Comparison of ENCODE assay signal across 19 cellular contexts in genomic region chr7:38328814-38329213, GRCh38.
A peak's percentile ranks its signal among the peaks of the same experiment; 100 is the strongest.
DNase-seq lines count a peak whose midpoint lies in the region; ATAC-seq, FAIRE-seq and TF ChIP-seq lines count a peak whose summit lies in the region.
"Had no signal": no experiment of that assay in that cellular context is flagged by ENCODE, and none has a peak within 500 bp of the region (broad histone marks: within the 10 kb centered on the region; RNA-seq: fewer than 3 reads in every experiment).

No MANE protein-coding gene starts in this region.

- H3K27ac Mint-ChIP-seq in T-cell (peak overlapping the region; percentile 2 to 63), natural killer cell (peak overlapping the region; percentile 90 to 93), CD14-positive monocyte (no peak overlapping the region)
- no peak overlapping the region for H3K27ac Mint-ChIP-seq in activated CD4-positive, alpha-beta T cell treated with anti-CD3 and anti-CD28 coated beads for 36 hours
- H3K27ac Mint-ChIP-seq: CD4-positive, CD25-positive, alpha-beta regulatory T cell; GM23338; HFFc6 had no signal

- no peaks in the 10 kb centered on the region for H4K20me1 ChIP-seq in H1 (replicated peaks in 1 of 2; ENCODE audit: control insufficient read depth in 1 of 2, insufficient read depth in 2 of 2, low read length in 2 of 2)

- 0 out of 2 replicates have a peak overlapping the region, but pooled peaks have one; percentile 44 for H2BK12ac ChIP-seq in H1 (ENCODE audit: low read depth, low read length)

- H3K4me3 Mint-ChIP-seq in T-cell (no peak overlapping the region), natural killer cell (no peak overlapping the region), CD14-positive monocyte (peak overlapping the region in 1 of 2 donors; percentile 12)
- no peak overlapping the region for H3K4me3 Mint-ChIP-seq in activated CD4-positive, alpha-beta T cell treated with anti-CD3 and anti-CD28 coated beads for 36 hours
- H3K4me3 Mint-ChIP-seq: CD4-positive, CD25-positive, alpha-beta regulatory T cell; GM23338; HFFc6 had no signal

- no peak overlapping the region for H3K23ac ChIP-seq in H1 (ENCODE audit: insufficient read length)

- no peak overlapping the region for H3K18ac ChIP-seq in H1 (ENCODE audit: extremely low read depth, low read length)

- H4K5ac ChIP-seq in H1 (ENCODE audit: insufficient read length, low read depth, low read length): no peak overlapping the region

- H3K4me1 Mint-ChIP-seq in T-cell (peaks cover 29 to 49% (median 36%) of the 10 kb centered on the region in 3 donors), natural killer cell (peaks cover 77 to 80% of the 10 kb centered on the region in 2 donors), CD14-positive monocyte (peaks cover 25% of the 10 kb centered on the region)
- peaks cover 31% of the 10 kb centered on the region for H3K4me1 Mint-ChIP-seq in activated CD4-positive, alpha-beta T cell treated with anti-CD3 and anti-CD28 coated beads for 36 hours

- no peak overlapping the region for H2BK20ac ChIP-seq in H1 (ENCODE audit: low read length)

- H3K4ac ChIP-seq in H1 (replicated peaks; ENCODE audit: insufficient read length, low read depth, low read length): no peak overlapping the region

- CTCF ChIA-PET in T-cell (lab: Charles Lee) (no interaction called here), H1 (lab: Charles Lee; ENCODE audit: partially characterized antibody) (interaction anchor here (1.0 to 5.4 kb wide), 9 partner anchors 7 to 258 kb away, joined by 3 to 64 read pairs (median 5); no protein-coding TSS in a partner anchor)
- CTCF ChIA-PET in activated CD4-positive, alpha-beta T cell treated with anti-CD3 and anti-CD28 coated beads for 36 hours (lab: Charles Lee): interaction anchor here (1.5 kb wide), 1 partner anchor 105 kb away, joined by 4 read pairs; no protein-coding TSS in a partner anchor

- H3K36me3 Mint-ChIP-seq in T-cell: no peaks in the 10 kb centered on the region
- H3K36me3 Mint-ChIP-seq in natural killer cell: peaks cover 11% of the 10 kb centered on the region
- H3K36me3 Mint-ChIP-seq in activated CD4-positive, alpha-beta T cell treated with anti-CD3 and anti-CD28 coated beads for 36 hours (ENCODE audit: low read depth): no peaks in the 10 kb centered on the region
- peaks cover 21 to 33% of the 10 kb centered on the region in 2 donors for H3K36me3 Mint-ChIP-seq in CD14-positive monocyte
- H3K36me3 Mint-ChIP-seq: CD4-positive, CD25-positive, alpha-beta regulatory T cell had no signal

- no peaks in the 10 kb centered on the region for H3K23me2 ChIP-seq in H1 (ENCODE audit: low read depth, low read length)

- H3K9me3 Mint-ChIP-seq in T-cell: no peaks in the 10 kb centered on the region
- H3K9me3 Mint-ChIP-seq in natural killer cell: no peaks in the 10 kb centered on the region
- no peaks in the 10 kb centered on the region for H3K9me3 Mint-ChIP-seq in activated CD4-positive, alpha-beta T cell treated with anti-CD3 and anti-CD28 coated beads for 36 hours (ENCODE audit: low read depth)
- peaks cover 0 to 1% (median 0%) of the 10 kb centered on the region in 7 donors for H3K9me3 Mint-ChIP-seq in CD14-positive monocyte
- H3K9me3 Mint-ChIP-seq: CD4-positive, CD25-positive, alpha-beta regulatory T cell; GM23338; HFFc6 had no signal

- H3K4me1 ChIP-seq in H1 (replicated peaks in 1 of 4; ENCODE audit: control insufficient read depth in 3 of 4, insufficient read depth in 4 of 4, low read length in 3 of 4): peaks cover 0 to 15% (median 7%) of the 10 kb centered on the region in 4 experiments; a peak in 4 of 7 replicates
- H3K4me1 ChIP-seq: HAP-1 had no signal

- no peak overlapping the region for H4K91ac ChIP-seq in H1 (replicated peaks; ENCODE audit: insufficient read length, low read length)

- H2AK5ac ChIP-seq in H1 (ENCODE audit: low read depth, low read length): no peak overlapping the region

- POLR2A ChIA-PET in T-cell (lab: Charles Lee): no interaction called here
- POLR2A ChIA-PET in H1 (lab: Charles Lee; ENCODE audit: partially characterized antibody): no interaction called here
- POLR2A ChIA-PET in activated CD4-positive, alpha-beta T cell treated with anti-CD3 and anti-CD28 coated beads for 36 hours (lab: Charles Lee): no interaction called here

- no peak overlapping the region for H3K27ac ChIP-seq in H1 (ENCODE audit: low read depth, low read length)

- DNase-seq in T-cell (no peak), H1 (ENCODE audit: low read depth in 1 of 2, low spot score in 2 of 2) (no peak), natural killer cell (no peak), CD14-positive monocyte (ENCODE audit: low spot score) (no peak)
- DNase-seq in activated CD4-positive, alpha-beta T cell treated with anti-CD3 and anti-CD28 coated beads for 36 hours: no peak
- DNase-seq: C1 segment of cervical spinal cord; Calu3; CD4-positive, CD25-positive, alpha-beta regulatory T cell; COR-L47; DMS53; DMS79 treated with DMSO at 0.1 percent for 48 hours; GF-D8; HFFc6 had no signal

- WGBS in H1 (ENCODE audit: extremely low coverage in 1 of 2, insufficient coverage in 1 of 2, insufficient read length in 1 of 2, insufficient replicate concordance in 2 of 2, low coverage in 1 of 2, low lambda C conversion rate in 2 of 2, missing lambda C conversion rate in 1 of 2), 2 experiments: 79% methylated on average over 3 of the region's 3 CpGs; no CpG with 5 or more reads in 1 of the 2 experiments

- no peaks in the 10 kb centered on the region for H3K79me1 ChIP-seq in H1 (ENCODE audit: low read depth, low read length)

- no peak overlapping the region for H2BK5ac ChIP-seq in H1 (ENCODE audit: low read depth, low read length)

- no peak overlapping the region for H2AFZ ChIP-seq in H1 (ENCODE audit: low read length)
- H2AFZ ChIP-seq: GM23338 had no signal

- no peak overlapping the region for H3K4me2 ChIP-seq in H1 (ENCODE audit: insufficient read depth in 1 of 2, low read depth in 2 of 2, low read length in 2 of 2)
- H3K4me2 ChIP-seq: GM23338 had no signal

- intact Hi-C loops in natural killer cell (cut with micrococcal nuclease) (no loop called here), CD14-positive monocyte (cut with micrococcal nuclease) (loop anchor here in 1 of 2 donors (10.0 kb wide), 1 partner anchor 114 kb away; no protein-coding TSS in a partner anchor)
- intact Hi-C loops in activated CD4-positive, alpha-beta T cell treated with anti-CD3 and anti-CD28 coated beads for 36 hours (cut with DNase I, micrococcal nuclease): no loop called here

- TF ChIP-seq CTCF in H1 (IDR thresholded peaks at IDR 0.05; ENCODE audit: control extremely low read depth in 1 of 3, insufficient read depth in 1 of 3, low read depth in 1 of 3, low read length in 3 of 3) (no peak), natural killer cell (IDR thresholded peaks at IDR 0.05) (no peak), CD14-positive monocyte (IDR thresholded peaks at IDR 0.05) (no peak)

- no peak overlapping the region for H4K8ac ChIP-seq in H1 (ENCODE audit: extremely low read depth, insufficient read depth, low read length)

- H2BK120ac ChIP-seq in H1 (replicated peaks; ENCODE audit: low read depth, low read length): no peak overlapping the region

- H3K27me3 Mint-ChIP-seq in T-cell: no peaks in the 10 kb centered on the region
- H3K27me3 Mint-ChIP-seq in natural killer cell (ENCODE audit: low read depth in 2 of 2): no peaks in the 10 kb centered on the region
- H3K27me3 Mint-ChIP-seq in activated CD4-positive, alpha-beta T cell treated with anti-CD3 and anti-CD28 coated beads for 36 hours: no peaks in the 10 kb centered on the region
- H3K27me3 Mint-ChIP-seq in CD14-positive monocyte (ENCODE audit: low read depth in 3 of 3): peaks cover 0 to 2% (median 0%) of the 10 kb centered on the region in 3 donors
- H3K27me3 Mint-ChIP-seq: CD4-positive, CD25-positive, alpha-beta regulatory T cell had no signal

- no peak for TF ChIP-seq RAD21 in H1 (IDR thresholded peaks at IDR 0.05 in 1 of 2, conservative IDR thresholded peaks at IDR 0.05 in 1 of 2; ENCODE audit: low read depth in 2 of 2, low read length in 2 of 2)

- no peak for FAIRE-seq in H1 (lab: Jason Lieb, UNC)
- FAIRE-seq: GM12891, GM18507, H54 had no signal

- H3K14ac ChIP-seq in H1 (ENCODE audit: insufficient read length): no peak overlapping the region

- ATAC-seq in T-cell (replicated peaks in 1 of 4) (no peak), natural killer cell (no peak), HG02763 (IDR thresholded peaks at IDR 0.05; ENCODE audit: unreplicated experiment) (no peak)
- ATAC-seq in activated CD4-positive, alpha-beta T cell treated with anti-CD3 and anti-CD28 coated beads for 36 hours: no peak
- ATAC-seq: GM23338 had no signal

- TF ChIP-seq POLR2A in H1 (IDR thresholded peaks at IDR 0.05; ENCODE audit: control extremely low read depth in 1 of 2, low read depth in 2 of 2, low read length in 2 of 2): no peak

- no peaks in the 10 kb centered on the region for H3K79me2 ChIP-seq in H1 (ENCODE audit: control insufficient read depth in 1 of 2, insufficient read depth in 2 of 2, low read length in 2 of 2)

- H3K56ac ChIP-seq in H1 (replicated peaks; ENCODE audit: insufficient read length, low read depth, low read length): no peak overlapping the region

- H3K36me3 ChIP-seq in H1 (ENCODE audit: control insufficient read depth in 2 of 4, insufficient read depth in 4 of 4, low read length in 3 of 4): no peaks in the 10 kb centered on the region
- H3K36me3 ChIP-seq: HAP-1 had no signal

- no peak overlapping the region for H2BK15ac ChIP-seq in H1 (ENCODE audit: low read length)

- no peak overlapping the region for H3K4me3 ChIP-seq in H1 (ENCODE audit: extremely low read depth in 1 of 4, insufficient read depth in 2 of 4, low read depth in 3 of 4, low read length in 4 of 4)
- H3K4me3 ChIP-seq: GM23338, HAP-1 had no signal

- H3K9ac ChIP-seq in H1 (replicated peaks in 1 of 4; ENCODE audit: extremely low read depth in 1 of 4, low read depth in 3 of 4, low read length in 3 of 4): no peak overlapping the region

- H3K27me3 ChIP-seq in H1 (replicated peaks in 1 of 4; ENCODE audit: control insufficient read depth in 3 of 4, extremely low read depth in 1 of 4, insufficient read depth in 3 of 4, low read length in 3 of 4): no peaks in the 10 kb centered on the region

- TF ChIP-seq EP300 in H1 (IDR thresholded peaks at IDR 0.05; ENCODE audit: borderline replicate concordance in 1 of 2, low read depth in 2 of 2, low read length in 2 of 2): no peak

- no peaks in the 10 kb centered on the region for H3K9me3 ChIP-seq in H1 (ENCODE audit: insufficient read depth in 2 of 2, low read depth in 1 of 2, low read length in 1 of 2)
- H3K9me3 ChIP-seq: HAP-1 had no signal

TF ChIP-seq in H1, 55 proteins besides CTCF, POLR2A, EP300 and RAD21 (continues in another document):
- TF ChIP-seq TAF7 (optimal IDR thresholded peaks at IDR 0.05; ENCODE audit: borderline replicate concordance, low read depth, low read length) (no peak), CHD1 (IDR thresholded peaks at IDR 0.05; ENCODE audit: low read depth, low read length) (no peak), EZH2 (IDR thresholded peaks at IDR 0.05; ENCODE audit: low read depth, low read length, severe bottlenecking) (no peak), CHD2 (IDR thresholded peaks at IDR 0.05; ENCODE audit: low read length) (no peak), KDM4A (IDR thresholded peaks at IDR 0.05; ENCODE audit: low read depth, low read length, severe bottlenecking) (no peak), BACH1 (IDR thresholded peaks at IDR 0.05; ENCODE audit: low read length) (no peak), GABPA (IDR thresholded peaks at IDR 0.05; ENCODE audit: borderline replicate concordance, insufficient read depth, low read length) (no peak)

Comparison
In these comparisons a context has a peak if more than half of its experiments do, and no peak if none do; other contexts are left out.
1. H3K27ac Mint-ChIP-seq: peak in T-cell (2 of 2) and natural killer cell (2 of 2); none in activated CD4-positive, alpha-beta T cell treated with anti-CD3 and anti-CD28 coated beads for 36 hours (single experiment) and CD14-positive monocyte (0 of 7).
2. CTCF ChIA-PET loops: an anchor here in H1 (1.0 to 5.4 kb wide) and activated CD4-positive, alpha-beta T cell treated with anti-CD3 and anti-CD28 coated beads for 36 hours (1.5 kb wide); none called in T-cell.